9 cellular contexts compared by ENCODE assay signal in genomic region chr15:99708563-99708962, GRCh38. TPM values are rescaled to one million over a fixed set of nuclear protein-coding genes. Genes with fewer than 3 reads are reported as not detected.
DNase-seq lines count a peak whose midpoint lies in the region; ATAC-seq and TF ChIP-seq lines count a peak whose summit lies in the region.
"Had no signal": no experiment of that assay in that cellular context is flagged by ENCODE, and none has a peak within 500 bp of the region (broad histone marks: within the 10 kb centered on the region; RNA-seq: fewer than 3 reads in every experiment).

No MANE protein-coding gene starts in this region.

- BruUV-seq in mammary epithelial cell (replicated peaks; lab: Mats Ljungman, UMichigan): no TSS peak

- 18% methylated on average over 5 of the region's 7 CpGs for WGBS in mammary epithelial cell (ENCODE audit: low coverage, missing lambda C conversion rate)

- H3K27me3 ChIP-seq in mammary epithelial cell (ENCODE audit: insufficient read depth, low read length): no peaks in the 10 kb centered on the region
- H3K27me3 ChIP-seq in left lung: no peaks in the 10 kb centered on the region

- no peaks in the 10 kb centered on the region for H3K9me3 Mint-ChIP-seq in activated CD4-positive, alpha-beta T cell treated with anti-CD3 and anti-CD28 coated beads, Interleukin-2, amount 10 ng/mL, durations not matched to agents 24 days and 14 days
- no peaks in the 10 kb centered on the region for H3K9me3 Mint-ChIP-seq in type B pancreatic cell

- H3K9ac ChIP-seq in mammary epithelial cell (ENCODE audit: insufficient read depth, low read length): no peak overlapping the region

- H3K4me3 ChIP-seq in mammary epithelial cell (replicated peaks in 1 of 3; ENCODE audit: insufficient read depth in 1 of 3, low read depth in 2 of 3, low read length in 3 of 3) (no peak overlapping the region), left lung (no peak overlapping the region)

- H3K79me2 ChIP-seq in mammary epithelial cell (ENCODE audit: insufficient read depth, low read length): no peaks in the 10 kb centered on the region

- H3K4me2 ChIP-seq in mammary epithelial cell (ENCODE audit: insufficient read depth, low read depth, low read length): peak overlapping the region; percentile 63

- dilution Hi-C loops in mammary epithelial cell (cut with HindIII; ENCODE audit: low sequenced_read_pairs): loop anchor here (25.0 kb wide), 1 partner anchor 446 kb away; the partner anchor contains the start of gene LRRC28

- H3K4me1 Mint-ChIP-seq in activated CD4-positive, alpha-beta T cell treated with anti-CD3 and anti-CD28 coated beads, Interleukin-2, amount 10 ng/mL, durations not matched to agents 24 days and 14 days: peaks cover 40% of the 10 kb centered on the region
- H3K4me1 Mint-ChIP-seq in type B pancreatic cell (ENCODE audit: unreplicated experiment): peaks cover 26% of the 10 kb centered on the region

- H3K4me1 ChIP-seq in mammary epithelial cell (ENCODE audit: insufficient read depth, low read length) (peaks cover 33% of the 10 kb centered on the region), left lung (peaks cover 31 to 34% of the 10 kb centered on the region in 2 donors)

- in situ Hi-C loops in mammary epithelial cell (cut with MboI; ENCODE audit: low sequenced_read_pairs in 2 of 2): loop anchor here in 1 of 2 donors (10.0 to 25.0 kb wide), 2 partner anchors 296 to 424 kb away; no protein-coding TSS in a partner anchor

- H3K4me3 Mint-ChIP-seq in activated CD4-positive, alpha-beta T cell treated with anti-CD3 and anti-CD28 coated beads, Interleukin-2, amount 10 ng/mL, durations not matched to agents 24 days and 14 days: no peak overlapping the region
- H3K4me3 Mint-ChIP-seq in type B pancreatic cell: peak overlapping the region; percentile 22

- no peaks in the 10 kb centered on the region for H3K9me3 ChIP-seq in mammary epithelial cell (replicated peaks; ENCODE audit: insufficient read depth, low read length)
- H3K9me3 ChIP-seq in left lung: no peaks in the 10 kb centered on the region

- H3K36me3 ChIP-seq in mammary epithelial cell (ENCODE audit: insufficient read depth, low read length) (peaks cover 8% of the 10 kb centered on the region), left lung (peaks cover 0 to 37% of the 10 kb centered on the region in 2 donors)

- intact Hi-C loops in activated CD4-positive, alpha-beta T cell treated with anti-CD3 and anti-CD28 coated beads, Interleukin-2, amount 10 ng/mL, durations not matched to agents 24 days and 14 days (cut with micrococcal nuclease): no loop called here
- intact Hi-C loops in mammary epithelial cell (cut with micrococcal nuclease): loop anchor here (1.0 kb wide), 1 partner anchor 22 kb away; no protein-coding TSS in a partner anchor
- intact Hi-C loops in left lung (cut with DNase I): loop anchor here in 1 of 2 donors (10.0 kb wide), 1 partner anchor 324 kb away; no protein-coding TSS in a partner anchor

- DNase-seq in activated CD4-positive, alpha-beta T cell treated with anti-CD3 and anti-CD28 coated beads, Interleukin-2, amount 10 ng/mL, durations not matched to agents 24 days and 14 days: no peak
- DNase-seq in activated CD4-positive, alpha-beta T cell treated with anti-CD3 and anti-CD28 coated beads for 4 hours: no peak
- DNase-seq in mammary epithelial cell: peak; percentile 92
- peak; percentile 85 to 88 for DNase-seq in left lung
- no peak for DNase-seq in type B pancreatic cell (ENCODE audit: extremely low spot score, unreplicated experiment)
- DNase-seq in activated CD8-positive, alpha-beta memory T cell treated with anti-CD3 and anti-CD28 coated beads, Interleukin-2, amount 50 U/mL, for 48 hours: no peak
- no peak for DNase-seq in NCI-H2029 (lab: John Stamatoyannopoulos, UW)

- H3K36me3 Mint-ChIP-seq in activated CD4-positive, alpha-beta T cell treated with anti-CD3 and anti-CD28 coated beads, Interleukin-2, amount 10 ng/mL, durations not matched to agents 24 days and 14 days (ENCODE audit: low read depth): peaks cover 30% of the 10 kb centered on the region
- peaks cover 22% of the 10 kb centered on the region for H3K36me3 Mint-ChIP-seq in type B pancreatic cell

- H4K20me1 ChIP-seq in mammary epithelial cell (ENCODE audit: insufficient read depth, low read length): no peaks in the 10 kb centered on the region

- CTCF ChIA-PET in mammary epithelial cell (lab: Charles Lee; ENCODE audit: low non-redundant PET): no interaction called here

- TF ChIP-seq CTCF in mammary epithelial cell (conservative IDR thresholded peaks at IDR 0.05 in 1 of 2, IDR thresholded peaks at IDR 0.05 in 1 of 2; ENCODE audit: extremely low read depth in 1 of 2, insufficient read depth in 1 of 2, low read depth in 1 of 2, low read length in 2 of 2) (no peak), left lung (IDR thresholded peaks at IDR 0.05) (no peak), type B pancreatic cell (conservative IDR thresholded peaks at IDR 0.05) (no peak)

- peak overlapping the region; percentile 22 for H3K27ac Mint-ChIP-seq in activated CD4-positive, alpha-beta T cell treated with anti-CD3 and anti-CD28 coated beads, Interleukin-2, amount 10 ng/mL, durations not matched to agents 24 days and 14 days
- peak overlapping the region; percentile 89 for H3K27ac Mint-ChIP-seq in type B pancreatic cell

- no peak overlapping the region for H2AFZ ChIP-seq in mammary epithelial cell (ENCODE audit: low read depth, low read length)

- H3K27ac ChIP-seq in mammary epithelial cell (ENCODE audit: insufficient read depth, low read depth, low read length) (peak overlapping the region; percentile 73), left lung (peak overlapping the region; percentile 11 to 19)
- H3K27ac ChIP-seq: C4-2B had no signal

- no peaks in the 10 kb centered on the region for H3K27me3 Mint-ChIP-seq in activated CD4-positive, alpha-beta T cell treated with anti-CD3 and anti-CD28 coated beads, Interleukin-2, amount 10 ng/mL, durations not matched to agents 24 days and 14 days
- no peaks in the 10 kb centered on the region for H3K27me3 Mint-ChIP-seq in type B pancreatic cell

- ATAC-seq in left lung: peak; percentile 91
- no peak for ATAC-seq in GM18868 (IDR thresholded peaks at IDR 0.05; ENCODE audit: unreplicated experiment)

RNA-seq across cellular contexts. Expression of gene LYSMD4, which starts 24.7 kb away (rescaled TPM):
- total RNA-seq in activated CD4-positive, alpha-beta T cell treated with anti-CD3 and anti-CD28 coated beads, Interleukin-2, amount 10 ng/mL, durations not matched to agents 24 days and 14 days: 6.4 and 6.6 TPM in 2 replicates
- 10 to 100 TPM; 10.9 to 20.5 TPM for total RNA-seq in mammary epithelial cell
- polyA plus RNA-seq in mammary epithelial cell: 9.6 TPM
- 3.5 TPM for polyA minus RNA-seq in mammary epithelial cell
- 1 to 10 TPM; 7.9 to 8.2 TPM for total RNA-seq in left lung
- 11.8 and 16.9 TPM in 2 replicates for total RNA-seq in type B pancreatic cell (ENCODE audit: low replicate concordance)

Comparison
In these comparisons a context has a peak if more than half of its experiments do, and no peak if none do; other contexts are left out.
1. DNase-seq: peak in mammary epithelial cell (single experiment) and left lung (2 of 2); none in activated CD4-positive, alpha-beta T cell treated with anti-CD3 and anti-CD28 coated beads, Interleukin-2, amount 10 ng/mL, durations not matched to agents 24 days and 14 days (single experiment), activated CD4-positive, alpha-beta T cell treated with anti-CD3 and anti-CD28 coated beads for 4 hours (0 of 2), type B pancreatic cell (single experiment), activated CD8-positive, alpha-beta memory T cell treated with anti-CD3 and anti-CD28 coated beads, Interleukin-2, amount 50 U/mL, for 48 hours (single experiment) and NCI-H2029 (single experiment).